In the genomic region with DNA sequence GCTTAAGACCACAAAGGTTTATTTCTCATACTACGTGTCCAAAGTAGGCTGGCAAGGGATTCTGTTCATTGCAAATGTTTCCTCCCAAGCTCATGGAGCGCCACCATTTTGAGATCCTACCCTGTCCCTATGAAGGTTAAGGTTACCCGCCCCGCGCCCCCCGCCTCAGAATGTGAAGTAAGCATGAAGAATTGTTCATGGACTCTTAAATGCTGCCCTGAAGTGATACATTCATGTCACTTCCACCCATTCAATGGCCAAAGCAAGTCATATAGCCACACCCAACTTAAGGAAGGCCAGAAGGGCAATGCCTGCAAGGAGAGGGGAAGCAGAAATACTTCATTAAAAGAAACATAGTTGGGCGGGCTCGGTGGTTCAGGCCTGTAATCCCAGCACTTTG, we compare ENCODE assay signal across 9 cellular contexts. TPM values are rescaled to one million over a fixed set of nuclear protein-coding genes. Genes with fewer than 3 reads are reported as not detected.
DNase-seq lines count a peak whose midpoint lies in the region; ATAC-seq and TF ChIP-seq lines count a peak whose summit lies in the region.
"Had no signal": no experiment of that assay in that cellular context is flagged by ENCODE, and none has a peak within 500 bp of the region (broad histone marks: within the 10 kb centered on the region; RNA-seq: fewer than 3 reads in every experiment).

No MANE protein-coding gene starts in this region.

- H3K4me3 ChIP-seq in breast epithelium: no peak overlapping the region
- H3K4me3 ChIP-seq in naive thymus-derived CD4-positive, alpha-beta T cell (ENCODE audit: low read length): no peak overlapping the region

- TF ChIP-seq CTCF in 22Rv1 (IDR thresholded peaks at IDR 0.05) (no peak), breast epithelium (IDR thresholded peaks at IDR 0.05) (no peak)

- H3K4me3 Mint-ChIP-seq in naive thymus-derived CD4-positive, alpha-beta T cell: peak overlapping the region in 1 of 10 donors; percentile 74

- H3K4me1 ChIP-seq in breast epithelium: peaks cover 8 to 17% of the 10 kb centered on the region in 2 donors
- peaks cover 3 to 8% of the 10 kb centered on the region in 2 donors for H3K4me1 ChIP-seq in naive thymus-derived CD4-positive, alpha-beta T cell (ENCODE audit: control insufficient read depth in 2 of 2, insufficient read depth in 2 of 2, low read length in 2 of 2)

- peaks cover 14 to 34% (median 18%) of the 10 kb centered on the region in 7 donors for H3K4me1 Mint-ChIP-seq in naive thymus-derived CD4-positive, alpha-beta T cell

- H3K27me3 Mint-ChIP-seq in naive thymus-derived CD4-positive, alpha-beta T cell: no peaks in the 10 kb centered on the region

- H3K27ac ChIP-seq in 22Rv1 (peak overlapping the region; percentile 99), breast epithelium (peak overlapping the region; percentile 98 to 99)
- peak overlapping the region; percentile 96 for H3K27ac ChIP-seq in naive thymus-derived CD4-positive, alpha-beta T cell (ENCODE audit: low read depth, low read length)

- no peaks in the 10 kb centered on the region for H3K27me3 ChIP-seq in breast epithelium
- H3K27me3 ChIP-seq in naive thymus-derived CD4-positive, alpha-beta T cell (ENCODE audit: control insufficient read depth in 2 of 2, insufficient read depth in 2 of 2, low read length in 2 of 2): peaks cover 0 to 4% of the 10 kb centered on the region in 2 donors

- TF ChIP-seq POLR2A in breast epithelium (IDR thresholded peaks at IDR 0.05): no peak

- ATAC-seq in naive thymus-derived CD4-positive, alpha-beta T cell: no peak
- no peak for ATAC-seq in HG02840 (IDR thresholded peaks at IDR 0.05; ENCODE audit: low FRiP score, unreplicated experiment)

- H3K36me3 ChIP-seq in breast epithelium: no peaks in the 10 kb centered on the region
- no peaks in the 10 kb centered on the region for H3K36me3 ChIP-seq in naive thymus-derived CD4-positive, alpha-beta T cell (ENCODE audit: control insufficient read depth in 2 of 3, insufficient read depth in 3 of 3, low read length in 3 of 3)

- CTCF ChIA-PET in naive thymus-derived CD4-positive, alpha-beta T cell (lab: Charles Lee): interaction anchor here (0.7 to 8.6 kb wide), 11 partner anchors 8 to 1703 kb away, joined by 3 to 158 read pairs (median 11); partner anchors contain the start of genes ARHGEF40, RNASE7 and SLC39A2
- CTCF ChIA-PET in HEK293T (lab: Yijun Ruan, JAX): interaction anchor here (0.7 to 5.1 kb wide), 13 partner anchors 10 to 168 kb away, joined by 3 to 73 read pairs (median 12); partner anchors contain the start of gene ARHGEF40

- no peaks in the 10 kb centered on the region for H3K9me3 ChIP-seq in breast epithelium
- H3K9me3 ChIP-seq in naive thymus-derived CD4-positive, alpha-beta T cell (ENCODE audit: control insufficient read depth in 2 of 3, low read length in 3 of 3): no peaks in the 10 kb centered on the region

- peak overlapping the region in 5 of 9 donors; percentile 82 to 97 (median 83) for H3K27ac Mint-ChIP-seq in naive thymus-derived CD4-positive, alpha-beta T cell

- intact Hi-C loops in breast epithelium (cut with DNase I; ENCODE audit: low total_unique reads): no loop called here
- intact Hi-C loops in naive thymus-derived CD4-positive, alpha-beta T cell (cut with micrococcal nuclease): no loop called here

- H3K9me3 Mint-ChIP-seq in naive thymus-derived CD4-positive, alpha-beta T cell: no peaks in the 10 kb centered on the region

- peaks cover 0 to 1% (median 0%) of the 10 kb centered on the region in 5 donors for H3K36me3 Mint-ChIP-seq in naive thymus-derived CD4-positive, alpha-beta T cell

- peak; percentile 3 for DNase-seq in HuH-7.5 (ENCODE audit: low spot score)
- DNase-seq in breast epithelium (ENCODE audit: low spot score in 2 of 2): peak in 1 of 2 donors; percentile 10
- no peak for DNase-seq in naive thymus-derived CD4-positive, alpha-beta T cell
- no peak for DNase-seq in HEK293T (ENCODE audit: extremely low spot score)
- DNase-seq in NCI-H1930 (lab: John Stamatoyannopoulos, UW): no peak
- DNase-seq in NCI-H1048 (lab: John Stamatoyannopoulos, UW): no peak

- POLR2A ChIA-PET in naive thymus-derived CD4-positive, alpha-beta T cell (lab: Charles Lee): interaction anchor here (0.6 to 5.9 kb wide), 14 partner anchors 12 to 332 kb away, joined by 3 to 53 read pairs (median 3); no protein-coding TSS in a partner anchor
- POLR2A ChIA-PET in HEK293T (lab: Yijun Ruan, JAX): interaction anchor here (0.8 to 6.3 kb wide), 11 partner anchors 10 to 134 kb away, joined by 3 to 72 read pairs (median 10); partner anchors contain the start of gene ARHGEF40

TF ChIP-seq in HEK293T, 16 proteins besides CTCF, POLR2A, EP300 and RAD21:
- TF ChIP-seq ARNT (IDR thresholded peaks at IDR 0.05): no peak
- TF ChIP-seq CTBP1 (IDR thresholded peaks at IDR 0.05; ENCODE audit: borderline replicate concordance): no peak
- no peak for TF ChIP-seq FOXA1 (IDR thresholded peaks at IDR 0.05)
- no peak for TF ChIP-seq ZNF384 (IDR thresholded peaks at IDR 0.05)
- TF ChIP-seq TARDBP (IDR thresholded peaks at IDR 0.05): no peak
- no peak for TF ChIP-seq LEF1 (IDR thresholded peaks at IDR 0.05; ENCODE audit: borderline replicate concordance)
- no peak for TF ChIP-seq BHLHE40 (IDR thresholded peaks at IDR 0.05; ENCODE audit: borderline replicate concordance)
TF ChIP-seq in HEK293T: peak in this region for 0.

RNA-seq across cellular contexts. Expression of gene TMEM253, which starts 4.2 kb away (rescaled TPM):
- 1 to 10 TPM in 1 of 3 donors, under 1 TPM in 2; 0.44 to 1.3 (median 0.98) TPM for total RNA-seq in breast epithelium
- total RNA-seq in naive thymus-derived CD4-positive, alpha-beta T cell: under 1 TPM in 3 of 5 experiments, not detected in 2; 0.56 to 0.73 (median 0.70) TPM
- not detected for polyA plus RNA-seq in naive thymus-derived CD4-positive, alpha-beta T cell

RNA-seq across cellular contexts. Expression of gene ZNF219, which starts 6.6 kb away (rescaled TPM):
- 10 to 100 TPM; 32.4 to 62.2 (median 32.8) TPM for total RNA-seq in breast epithelium
- total RNA-seq in naive thymus-derived CD4-positive, alpha-beta T cell: 10 to 100 TPM in 2 of 5 experiments, 1 to 10 TPM in 3; 5.7 to 22.1 (median 9.1) TPM
- 1 to 10 TPM; 2.3 to 2.8 TPM for polyA plus RNA-seq in naive thymus-derived CD4-positive, alpha-beta T cell

RNA-seq across cellular contexts. Expression of gene ARHGEF40, which starts 35.0 kb away (rescaled TPM):
- 10 to 100 TPM; 33.7 to 51.4 (median 40.6) TPM for total RNA-seq in breast epithelium
- 10 to 100 TPM in 1 of 5 experiments, 1 to 10 TPM in 1, under 1 TPM in 2, not detected in 1; 0.65 to 40.5 (median 5.4) TPM for total RNA-seq in naive thymus-derived CD4-positive, alpha-beta T cell
- under 1 TPM in 1 of 2 donors, not detected in 1; 0.11 TPM for polyA plus RNA-seq in naive thymus-derived CD4-positive, alpha-beta T cell

RNA-seq across cellular contexts. Expression of gene RNASE8, which starts 47.5 kb away (rescaled TPM):
- not detected for total RNA-seq in breast epithelium
- total RNA-seq in naive thymus-derived CD4-positive, alpha-beta T cell: not detected
- polyA plus RNA-seq in naive thymus-derived CD4-positive, alpha-beta T cell: not detected
- total RNA-seq: myocyte had no signal

RNA-seq across cellular contexts. Expression of gene OR5AU1, which starts 50.8 kb away (rescaled TPM):
- not detected for total RNA-seq in breast epithelium
- not detected for total RNA-seq in naive thymus-derived CD4-positive, alpha-beta T cell
- polyA plus RNA-seq in naive thymus-derived CD4-positive, alpha-beta T cell: not detected
- total RNA-seq: myocyte had no signal
